28 cellular contexts compared by ENCODE assay signal in genomic region chr12:45182511-45182910, GRCh38.
"Had no signal": no experiment of that assay in that cellular context is flagged by ENCODE, and none has a peak within 500 bp of the region (broad histone marks: within the 10 kb centered on the region; RNA-seq: fewer than 3 reads in every experiment).

No MANE protein-coding gene starts in this region.

- DNase-seq: activated CD4-positive, alpha-beta memory T cell treated with anti-CD3 and anti-CD28 coated beads for 36 hours; activated CD4-positive, alpha-beta T cell treated with anti-CD3 and anti-CD28 coated beads for 36 hours; activated CD4-positive, alpha-beta T cell treated with anti-CD3 and anti-CD28 coated beads, Interleukin-2, amount 10 ng/mL, durations not matched to agents 7 days and 5 days; activated CD8-positive, alpha-beta memory T cell treated with anti-CD3 and anti-CD28 coated beads, Interleukin-2, amount 50 U/mL, for 4 hours; activated gamma-delta T cell treated with Interleukin-2 at 50 U/mL for 16 hours; activated naive CD4-positive, alpha-beta T cell treated with anti-CD3 and anti-CD28 coated beads for 36 hours; activated T-cell treated with anti-CD3 and anti-CD28 coated beads for 4 hours; activated T-cell treated with anti-CD3 and anti-CD28 coated beads, Interleukin-2, amount 50 U/mL, for 4 hours; adrenal gland; cerebellar nuclear complex; MG63; NCI-H1048; NCI-H1105 treated with DMSO at 0.1 percent for 48 hours; NCI-H1436; NCI-H1694; NCI-H1930; NCI-H2107; NCI-H2171; NCI-H510A; NCI-H526 treated with DMSO at 0.1 percent for 48 hours; PC-9; SIG-M5 had no signal

- H3K4me3 ChIP-seq: adrenal gland, K562, MG63, PC-9 had no signal

- ATAC-seq: activated CD4-positive, alpha-beta T cell treated with anti-CD3 and anti-CD28 coated beads for 36 hours; activated CD4-positive, CD25-positive, alpha-beta regulatory T cell treated with anti-CD3 and anti-CD28 coated beads, Interleukin-2, amount 50 U/mL, for 24 hours; activated naive CD4-positive, alpha-beta T cell treated with anti-CD3 and anti-CD28 coated beads, Interleukin-2, amount 50 U/mL, for 72 hours; activated T-cell treated with anti-CD3 and anti-CD28 coated beads, Interleukin-2, amount 50 U/mL, for 4 hours; Right ventricle myocardium inferior; WTC11 had no signal

- H3K27ac ChIP-seq: adrenal gland, PC-9, RWPE1 had no signal

- H3K36me3 ChIP-seq: adrenal gland, MG63 had no signal
